Comparison of ENCODE assay signal across 9 cellular contexts in genomic region chr13:78317030-78317429, GRCh38.
DNase-seq lines count a peak whose midpoint lies in the region; ATAC-seq and TF ChIP-seq lines count a peak whose summit lies in the region.
"Had no signal": no experiment of that assay in that cellular context is flagged by ENCODE, and none has a peak within 500 bp of the region (broad histone marks: within the 10 kb centered on the region; RNA-seq: fewer than 3 reads in every experiment).

No MANE protein-coding gene starts in this region.

- no peaks in the 10 kb centered on the region for H3K27me3 Mint-ChIP-seq in activated T-cell treated with anti-CD3 and anti-CD28 coated beads, Interleukin-2, amount 50 U/mL, for 4 hours (ENCODE audit: low read depth)
- H3K27me3 Mint-ChIP-seq: central memory CD8-positive, alpha-beta T cell had no signal

- ATAC-seq in GM18519 (IDR thresholded peaks at IDR 0.05; ENCODE audit: low FRiP score, unreplicated experiment) (peak; percentile 47), left ventricle myocardium superior (peak; percentile 32)
- ATAC-seq in activated T-cell treated with anti-CD3 and anti-CD28 coated beads, Interleukin-2, amount 50 U/mL, for 4 hours, result no peak

- POLR2A ChIA-PET in AG04450 (lab: Yijun Ruan, JAX), result no interaction called here

- H3K4me3 Mint-ChIP-seq in activated T-cell treated with anti-CD3 and anti-CD28 coated beads, Interleukin-2, amount 50 U/mL, for 4 hours, result no peak overlapping the region
- H3K4me3 Mint-ChIP-seq: central memory CD8-positive, alpha-beta T cell had no signal

- CTCF ChIA-PET in AG04450 (lab: Charles Lee), result no interaction called here

- intact Hi-C loops in left ventricle myocardium superior (cut with micrococcal nuclease), result loop anchor here (5.0 kb wide), 1 partner anchor 370 kb away; no protein-coding TSS in a partner anchor
- intact Hi-C loops in uterus (cut with DNase I; ENCODE audit: low total_unique reads), result no loop called here

- H3K36me3 ChIP-seq in SJCRH30 (no peaks in the 10 kb centered on the region), uterus (no peaks in the 10 kb centered on the region), H7 (replicated peaks; ENCODE audit: control insufficient read depth, insufficient read depth, low read length) (no peaks in the 10 kb centered on the region)

- TF ChIP-seq CTCF in AG04450 (IDR thresholded peaks at IDR 0.05; ENCODE audit: low read depth, low read length) (0 out of 2 replicates have a peak, but pooled peaks have one; percentile 15), uterus (IDR thresholded peaks at IDR 0.05) (no peak)

- peaks cover 20% of the 10 kb centered on the region for H3K4me1 ChIP-seq in SJCRH30
- no peaks in the 10 kb centered on the region for H3K4me1 ChIP-seq in uterus

- H3K9me3 ChIP-seq in AG04450 (ENCODE audit: control insufficient read depth, insufficient read depth, low read length), result no peaks in the 10 kb centered on the region
- no peaks in the 10 kb centered on the region for H3K9me3 ChIP-seq in SJCRH30 (replicated peaks)
- H3K9me3 ChIP-seq in uterus, result no peaks in the 10 kb centered on the region

- DNase-seq in AG04450 (ENCODE audit: low read depth, low spot score), result no peak
- peak in 1 of 2 experiments; percentile 74 for DNase-seq in SJCRH30
- DNase-seq in left ventricle myocardium superior, result no peak
- no peak for DNase-seq in uterus
- no peak for DNase-seq in H7
- DNase-seq in activated CD4-positive, CD25-positive, alpha-beta regulatory T cell treated with anti-CD3 and anti-CD28 coated beads, Interleukin-2, amount 50 U/mL, for 72 hours, result no peak
- no peak for DNase-seq in activated T-cell treated with anti-CD3 and anti-CD28 coated beads, Interleukin-2, amount 50 U/mL, for 4 hours

- no peak for TF ChIP-seq POLR2A in uterus (IDR thresholded peaks at IDR 0.05)

- H3K4me3 ChIP-seq in AG04450 (ENCODE audit: low read depth, low read length) (no peak overlapping the region), SJCRH30 (no peak overlapping the region), uterus (no peak overlapping the region), H7 (ENCODE audit: insufficient read depth, low read depth, low read length) (no peak overlapping the region)

- H3K27me3 ChIP-seq in AG04450 (ENCODE audit: control insufficient read depth, insufficient read depth, low read length) (no peaks in the 10 kb centered on the region), SJCRH30 (no peaks in the 10 kb centered on the region), uterus (no peaks in the 10 kb centered on the region), H7 (ENCODE audit: control insufficient read depth, insufficient read depth, low read length) (no peaks in the 10 kb centered on the region)

- H3K4me1 Mint-ChIP-seq in activated T-cell treated with anti-CD3 and anti-CD28 coated beads, Interleukin-2, amount 50 U/mL, for 4 hours (ENCODE audit: low read depth), result no peaks in the 10 kb centered on the region
- H3K4me1 Mint-ChIP-seq: central memory CD8-positive, alpha-beta T cell had no signal

- H3K36me3 Mint-ChIP-seq in activated T-cell treated with anti-CD3 and anti-CD28 coated beads, Interleukin-2, amount 50 U/mL, for 4 hours (ENCODE audit: insufficient read depth), result no peaks in the 10 kb centered on the region

- H3K27ac ChIP-seq in AG04450 (ENCODE audit: low read depth, low read length) (no peak overlapping the region), SJCRH30 (peak overlapping the region; percentile 19; the same call in 1 of the 2 replicates), uterus (no peak overlapping the region)

- H3K9me3 Mint-ChIP-seq in activated T-cell treated with anti-CD3 and anti-CD28 coated beads, Interleukin-2, amount 50 U/mL, for 4 hours, result no peaks in the 10 kb centered on the region

Comparison
In these comparisons a context has a peak if more than half of its experiments do, and no peak if none do; other contexts are left out.
1. ATAC-seq: peak in GM18519 (single experiment) and left ventricle myocardium superior (single experiment); none in activated T-cell treated with anti-CD3 and anti-CD28 coated beads, Interleukin-2, amount 50 U/mL, for 4 hours (0 of 2).